In genomic region chr5:78927657-78928282, GRCh38 we compare ENCODE assay signal across 14 cellular contexts. TPM values are rescaled to one million over a fixed set of nuclear protein-coding genes. Genes with fewer than 3 reads are reported as not detected.
DNase-seq lines count a peak whose midpoint lies in the region; ATAC-seq and TF ChIP-seq lines count a peak whose summit lies in the region.
"Had no signal": no experiment of that assay in that cellular context is flagged by ENCODE, and none has a peak within 500 bp of the region (broad histone marks: within the 10 kb centered on the region; RNA-seq: fewer than 3 reads in every experiment).

No MANE protein-coding gene starts in this region.

- no peak overlapping the region for H3K4me3 Mint-ChIP-seq in T-helper 2 cell treated with Interferon-gamma antibody and Interleukin-4, amounts not matched to agents 5 μg/mL and 100 μg/mL, for 36 hours
- H3K4me3 Mint-ChIP-seq: IgD-negative memory B cell had no signal

- 94 to 98% (median 95%) methylated on average over 3 of the region's 3 CpGs for WGBS in heart left ventricle, 4 donors

- H3K4me1 ChIP-seq in cardiac muscle cell (ENCODE audit: low read depth), result peaks cover 6% of the 10 kb centered on the region
- H3K4me1 ChIP-seq in adipocyte (ENCODE audit: control insufficient read depth, insufficient read depth, low read length), result peaks cover 14% of the 10 kb centered on the region
- peaks cover 43% of the 10 kb centered on the region for H3K4me1 ChIP-seq in iPS-18a (ENCODE audit: control insufficient read depth, low read depth, low read length)
- no peaks in the 10 kb centered on the region for H3K4me1 ChIP-seq in heart left ventricle
- H3K4me1 ChIP-seq: prostate gland had no signal

- no peak overlapping the region for H3K27ac Mint-ChIP-seq in T-helper 2 cell treated with Interferon-gamma antibody and Interleukin-4, amounts not matched to agents 5 μg/mL and 100 μg/mL, for 36 hours
- H3K27ac Mint-ChIP-seq: IgD-negative memory B cell had no signal

- ATAC-seq in left cardiac atrium, result no peak
- ATAC-seq in heart left ventricle, result no peak

- H3K36me3 ChIP-seq in cardiac muscle cell, result no peaks in the 10 kb centered on the region
- H3K36me3 ChIP-seq in adipocyte (ENCODE audit: control insufficient read depth, insufficient read depth, low read length, severe bottlenecking), result no peaks in the 10 kb centered on the region
- H3K36me3 ChIP-seq in iPS-18a (ENCODE audit: control insufficient read depth, low read depth, low read length), result no peaks in the 10 kb centered on the region
- no peaks in the 10 kb centered on the region for H3K36me3 ChIP-seq in heart left ventricle
- H3K36me3 ChIP-seq: prostate gland, WERI-Rb-1 had no signal

- peak overlapping the region; percentile 60 for H3K27ac ChIP-seq in cardiac muscle cell
- peak overlapping the region; percentile 38 for H3K27ac ChIP-seq in iPS-18a (ENCODE audit: low read length)
- H3K27ac ChIP-seq in heart left ventricle, result no peak overlapping the region
- H3K27ac ChIP-seq: prostate gland, WERI-Rb-1 had no signal

- no peak for TF ChIP-seq POLR2A in heart left ventricle (IDR thresholded peaks at IDR 0.05)

- no peaks in the 10 kb centered on the region for H3K4me1 Mint-ChIP-seq in T-helper 2 cell treated with Interferon-gamma antibody and Interleukin-4, amounts not matched to agents 5 μg/mL and 100 μg/mL, for 36 hours (ENCODE audit: low read depth)

- H3K27me3 ChIP-seq in cardiac muscle cell (no peaks in the 10 kb centered on the region), adipocyte (replicated peaks; ENCODE audit: control insufficient read depth, insufficient read depth, low read length) (no peaks in the 10 kb centered on the region), iPS-18a (ENCODE audit: control insufficient read depth, insufficient read depth, low read length) (no peaks in the 10 kb centered on the region), heart left ventricle (no peaks in the 10 kb centered on the region)

- H3K9me3 ChIP-seq in cardiac muscle cell (ENCODE audit: low read depth) (no peaks in the 10 kb centered on the region), adipocyte (ENCODE audit: control insufficient read depth, low read length) (no peaks in the 10 kb centered on the region), iPS-18a (ENCODE audit: control insufficient read depth, low read depth, low read length) (no peaks in the 10 kb centered on the region), heart left ventricle (no peaks in the 10 kb centered on the region)
- H3K9me3 ChIP-seq: prostate gland had no signal

- H3K36me3 Mint-ChIP-seq in T-helper 2 cell treated with Interferon-gamma antibody and Interleukin-4, amounts not matched to agents 5 μg/mL and 100 μg/mL, for 36 hours (ENCODE audit: low read depth), result no peaks in the 10 kb centered on the region

- no peak overlapping the region for H3K9ac ChIP-seq in adipocyte (ENCODE audit: low read length)
- no peak overlapping the region for H3K9ac ChIP-seq in iPS-18a (ENCODE audit: low read length)

- H3K4me3 ChIP-seq in cardiac muscle cell (no peak overlapping the region), adipocyte (ENCODE audit: low read length) (no peak overlapping the region), iPS-18a (ENCODE audit: low read length) (peak overlapping the region; percentile 19), heart left ventricle (no peak overlapping the region)
- H3K4me3 ChIP-seq: prostate gland had no signal

- TF ChIP-seq CTCF in cardiac muscle cell (IDR thresholded peaks at IDR 0.05; ENCODE audit: low read depth, low read length), result no peak
- TF ChIP-seq CTCF in heart left ventricle (IDR thresholded peaks at IDR 0.05), result no peak

- intact Hi-C loops in left cardiac atrium (cut with DNase I), result no loop called here
- intact Hi-C loops in heart left ventricle (cut with DNase I), result no loop called here

- no peaks in the 10 kb centered on the region for H3K9me3 Mint-ChIP-seq in T-helper 2 cell treated with Interferon-gamma antibody and Interleukin-4, amounts not matched to agents 5 μg/mL and 100 μg/mL, for 36 hours
- H3K9me3 Mint-ChIP-seq: IgD-negative memory B cell had no signal

- H3K27me3 Mint-ChIP-seq in T-helper 2 cell treated with Interferon-gamma antibody and Interleukin-4, amounts not matched to agents 5 μg/mL and 100 μg/mL, for 36 hours (ENCODE audit: low read depth), result no peaks in the 10 kb centered on the region
- H3K27me3 Mint-ChIP-seq: IgD-negative memory B cell had no signal

- DNase-seq in cardiac muscle cell (ENCODE audit: low read depth in 1 of 2, low spot score in 1 of 2), result peak in 1 of 2 donors; percentile 84
- DNase-seq in left cardiac atrium, result no peak
- DNase-seq in adipocyte (ENCODE audit: low read depth), result peak; percentile 21
- DNase-seq in central memory CD4-positive, alpha-beta T cell, result no peak
- no peak for DNase-seq in heart left ventricle
- DNase-seq in T-helper 2 cell treated with Interferon-gamma antibody and Interleukin-4, amounts not matched to agents 5 μg/mL and 100 μg/mL, for 36 hours (ENCODE audit: low spot score), result no peak
- DNase-seq in germinal center (ENCODE audit: low spot score), result no peak
- DNase-seq: AML-193; effector memory CD4-positive, alpha-beta T cell; NCI-H748 treated with DMSO at 0.1 percent for 48 hours; WERI-Rb-1 had no signal

RNA-seq across cellular contexts. Expression of gene ARSB, which starts 57.3 kb away (rescaled TPM):
- total RNA-seq in cardiac muscle cell (25.5 and 32.0 TPM in 2 replicates), left cardiac atrium (10 to 100 TPM; 10.5 to 10.6 TPM), heart left ventricle (10 to 100 TPM; 11.9 to 25.8 (median 14.8) TPM)
- polyA plus RNA-seq in cardiac muscle cell (13.7 and 16.0 TPM in 2 replicates), heart left ventricle (1 to 10 TPM; 2.2 to 7.8 TPM)

Comparison
In these comparisons a context has a peak if more than half of its experiments do, and no peak if none do; other contexts are left out.
1. H3K27ac ChIP-seq: peak in cardiac muscle cell (single experiment) and iPS-18a (single experiment); none in heart left ventricle (0 of 12).